Comparison of ENCODE assay signal across 10 cellular contexts in genomic region chr16:1545044-1545736, GRCh38. TPM values are rescaled to one million over a fixed set of nuclear protein-coding genes. Genes with fewer than 3 reads are reported as not detected.
DNase-seq lines count a peak whose midpoint lies in the region; ATAC-seq and TF ChIP-seq lines count a peak whose summit lies in the region.
"Had no signal": no experiment of that assay in that cellular context is flagged by ENCODE, and none has a peak within 500 bp of the region (broad histone marks: within the 10 kb centered on the region; RNA-seq: fewer than 3 reads in every experiment).

No MANE protein-coding gene starts in this region.

- H3K27ac Mint-ChIP-seq in CD4-positive, alpha-beta memory T cell = peak overlapping the region; percentile 50 to 94 (median 80)
- peak overlapping the region; percentile 92 for H3K27ac Mint-ChIP-seq in activated CD8-positive, alpha-beta T cell treated with anti-CD3 and anti-CD28 coated beads for 36 hours

- intact Hi-C loops in CD4-positive, alpha-beta memory T cell (cut with micrococcal nuclease) = no loop called here
- intact Hi-C loops in activated CD8-positive, alpha-beta T cell treated with anti-CD3 and anti-CD28 coated beads for 36 hours (cut with micrococcal nuclease) = no loop called here
- intact Hi-C loops in cardiac septum (cut with DNase I) = loop anchor here (10.0 kb wide), 1 partner anchor 490 kb away; no protein-coding TSS in a partner anchor

- peaks cover 32 to 89% (median 64%) of the 10 kb centered on the region in 4 donors for H3K4me1 Mint-ChIP-seq in CD4-positive, alpha-beta memory T cell
- peaks cover 54% of the 10 kb centered on the region for H3K4me1 Mint-ChIP-seq in activated CD8-positive, alpha-beta T cell treated with anti-CD3 and anti-CD28 coated beads for 36 hours (ENCODE audit: low read depth)

- H3K9me3 Mint-ChIP-seq in CD4-positive, alpha-beta memory T cell = no peaks in the 10 kb centered on the region
- H3K9me3 Mint-ChIP-seq in activated CD8-positive, alpha-beta T cell treated with anti-CD3 and anti-CD28 coated beads for 36 hours = no peaks in the 10 kb centered on the region
- H3K9me3 Mint-ChIP-seq: neural crest cell had no signal

- H3K36me3 ChIP-seq in CD4-positive, alpha-beta memory T cell (ENCODE audit: insufficient read depth, low read length) = peaks cover 31% of the 10 kb centered on the region

- H3K27me3 Mint-ChIP-seq in CD4-positive, alpha-beta memory T cell = no peaks in the 10 kb centered on the region
- H3K27me3 Mint-ChIP-seq in activated CD8-positive, alpha-beta T cell treated with anti-CD3 and anti-CD28 coated beads for 36 hours = no peaks in the 10 kb centered on the region

- H3K27me3 ChIP-seq in CD4-positive, alpha-beta memory T cell (ENCODE audit: insufficient read depth, low read length) = no peaks in the 10 kb centered on the region

- no peak for ATAC-seq in activated CD8-positive, alpha-beta T cell treated with anti-CD3 and anti-CD28 coated beads for 36 hours

- no peak overlapping the region for H3K4me3 ChIP-seq in CD4-positive, alpha-beta memory T cell (ENCODE audit: low read length in 2 of 2)

- CTCF ChIA-PET in CD4-positive, alpha-beta memory T cell (lab: Charles Lee; ENCODE audit: partially characterized antibody) = no interaction called here
- CTCF ChIA-PET in activated CD8-positive, alpha-beta T cell treated with anti-CD3 and anti-CD28 coated beads for 36 hours (lab: Charles Lee) = interaction anchor here (1.0 kb wide), 1 partner anchor 124 kb away, joined by 3 read pairs; no protein-coding TSS in a partner anchor

- no peaks in the 10 kb centered on the region for H3K9me3 ChIP-seq in CD4-positive, alpha-beta memory T cell (ENCODE audit: control insufficient read depth in 1 of 2, low read length in 2 of 2)

- POLR2A ChIA-PET in CD4-positive, alpha-beta memory T cell (lab: Charles Lee; ENCODE audit: partially characterized antibody) = interaction anchor here (1.1 to 6.6 kb wide), 5 partner anchors 10 to 66 kb away, joined by 3 to 47 read pairs (median 9); partner anchors contain the start of genes CRAMP1, IFT140 and TMEM204
- POLR2A ChIA-PET in activated CD8-positive, alpha-beta T cell treated with anti-CD3 and anti-CD28 coated beads for 36 hours (lab: Charles Lee) = interaction anchor here (0.7 to 2.3 kb wide), 3 partner anchors 9 to 124 kb away, joined by 3 to 9 read pairs (median 4); no protein-coding TSS in a partner anchor

- H3K4me1 ChIP-seq in CD4-positive, alpha-beta memory T cell (ENCODE audit: insufficient read depth, low read length) = peaks cover 67% of the 10 kb centered on the region

- H3K36me3 Mint-ChIP-seq in CD4-positive, alpha-beta memory T cell = peaks cover 27 to 75% of the 10 kb centered on the region in 2 donors
- H3K36me3 Mint-ChIP-seq in activated CD8-positive, alpha-beta T cell treated with anti-CD3 and anti-CD28 coated beads for 36 hours (ENCODE audit: low read depth) = peaks cover 22% of the 10 kb centered on the region

- H3K27ac ChIP-seq in CD4-positive, alpha-beta memory T cell (ENCODE audit: low read depth, low read length) = peak overlapping the region; percentile 2

- DNase-seq in CD4-positive, alpha-beta memory T cell = no peak
- DNase-seq in activated CD8-positive, alpha-beta T cell treated with anti-CD3 and anti-CD28 coated beads for 36 hours = no peak
- DNase-seq in cardiac septum (ENCODE audit: low spot score) = peak; percentile 89
- peak; percentile 15 for DNase-seq in pons (ENCODE audit: low spot score)
- no peak for DNase-seq in NCI-H2029 (lab: John Stamatoyannopoulos, UW)
- no peak for DNase-seq in CD1c-positive myeloid dendritic cell (ENCODE audit: extremely low spot score)
- DNase-seq in GOT3 (lab: John Stamatoyannopoulos, UW) = no peak
- no peak for DNase-seq in Ammon's horn (ENCODE audit: low spot score)
- DNase-seq: Calu3 had no signal

- H3K4me3 Mint-ChIP-seq in CD4-positive, alpha-beta memory T cell = peak overlapping the region; percentile 26 to 69 (median 52)
- peak overlapping the region; percentile 9 for H3K4me3 Mint-ChIP-seq in activated CD8-positive, alpha-beta T cell treated with anti-CD3 and anti-CD28 coated beads for 36 hours
- H3K4me3 Mint-ChIP-seq: neural crest cell had no signal

- TF ChIP-seq CTCF in activated CD8-positive, alpha-beta T cell treated with anti-CD3 and anti-CD28 coated beads for 36 hours (IDR thresholded peaks at IDR 0.05) = no peak

RNA-seq across cellular contexts. Expression of gene TMEM204, which starts 11.7 kb away (rescaled TPM):
- 100 to 1,000 TPM; 124 to 125 TPM for total RNA-seq in CD4-positive, alpha-beta memory T cell
- 10 to 100 TPM; 95.9 to 97.1 TPM for polyA plus RNA-seq in CD4-positive, alpha-beta memory T cell
- total RNA-seq in activated CD8-positive, alpha-beta T cell treated with anti-CD3 and anti-CD28 coated beads for 36 hours = 10 to 100 TPM; 12.9 to 14.3 TPM
- total RNA-seq in cardiac septum = 19.8 TPM
- total RNA-seq: Calu3 had no signal

RNA-seq across cellular contexts. Expression of gene TELO2, which starts 52.0 kb away (rescaled TPM):
- 10 to 100 TPM; 55.3 to 56.0 TPM for total RNA-seq in CD4-positive, alpha-beta memory T cell
- 10 to 100 TPM; 11.3 to 14.5 TPM for polyA plus RNA-seq in CD4-positive, alpha-beta memory T cell
- 10 to 100 TPM; 59.1 to 62.1 TPM for total RNA-seq in activated CD8-positive, alpha-beta T cell treated with anti-CD3 and anti-CD28 coated beads for 36 hours
- total RNA-seq in cardiac septum = 17.7 TPM

RNA-seq across cellular contexts. Expression of gene PTX4, which starts 56.4 kb away (rescaled TPM):
- not detected for total RNA-seq in CD4-positive, alpha-beta memory T cell
- polyA plus RNA-seq in CD4-positive, alpha-beta memory T cell = not detected
- total RNA-seq in activated CD8-positive, alpha-beta T cell treated with anti-CD3 and anti-CD28 coated beads for 36 hours = not detected
- total RNA-seq in cardiac septum = not detected
- total RNA-seq: Calu3 had no signal

Comparison
In these comparisons a context has a peak if more than half of its experiments do, and no peak if none do; other contexts are left out.
1. DNase-seq: peak in cardiac septum (single experiment) and pons (single experiment); none in CD4-positive, alpha-beta memory T cell (0 of 5), activated CD8-positive, alpha-beta T cell treated with anti-CD3 and anti-CD28 coated beads for 36 hours (single experiment), NCI-H2029 (single experiment), CD1c-positive myeloid dendritic cell (single experiment), GOT3 (single experiment) and Ammon's horn (single experiment).